In genomic region chr16:48498761-48499600, GRCh38 we compare ENCODE assay signal across 10 cellular contexts.
DNase-seq lines count a peak whose midpoint lies in the region; ATAC-seq and TF ChIP-seq lines count a peak whose summit lies in the region.
"Had no signal": no experiment of that assay in that cellular context is flagged by ENCODE, and none has a peak within 500 bp of the region (broad histone marks: within the 10 kb centered on the region; RNA-seq: fewer than 3 reads in every experiment).

No MANE protein-coding gene starts in this region.

- WGBS in liver: 31% methylated on average over 6 of the region's 6 CpGs
- 62 to 69% methylated on average over 6 of the region's 6 CpGs for WGBS in transverse colon (ENCODE audit: low coverage in 1 of 2), 2 donors

- no peaks in the 10 kb centered on the region for H3K27me3 ChIP-seq in liver (ENCODE audit: control insufficient read depth in 4 of 4, insufficient read depth in 4 of 4, low read length in 3 of 4)
- H3K27me3 ChIP-seq in transverse colon: no peaks in the 10 kb centered on the region

- H3K36me3 Mint-ChIP-seq in MCF 10A (ENCODE audit: insufficient read depth, unreplicated experiment): no peaks in the 10 kb centered on the region
- H3K36me3 Mint-ChIP-seq in T-helper 2 cell treated with Interferon-gamma antibody and Interleukin-4, amounts not matched to agents 5 μg/mL and 100 μg/mL, for 36 hours (ENCODE audit: low read depth): no peaks in the 10 kb centered on the region

- POLR2A ChIA-PET in MCF 10A (lab: Yijun Ruan, JAX): interaction anchor here (0.7 to 2.8 kb wide), 15 partner anchors 12 to 255 kb away, joined by 3 to 29 read pairs (median 4); partner anchors contain the start of genes LONP2 and SIAH1

- H3K4me1 ChIP-seq in liver (ENCODE audit: control insufficient read depth in 4 of 4, insufficient read depth in 4 of 4, low read length in 3 of 4): peaks cover 10 to 22% (median 14%) of the 10 kb centered on the region in 4 donors
- peaks cover 0 to 24% (median 6%) of the 10 kb centered on the region in 4 donors for H3K4me1 ChIP-seq in transverse colon

- peak overlapping the region; percentile 63 for H3K27ac Mint-ChIP-seq in MCF 10A (ENCODE audit: low read depth, unreplicated experiment)
- no peak overlapping the region for H3K27ac Mint-ChIP-seq in T-helper 2 cell treated with Interferon-gamma antibody and Interleukin-4, amounts not matched to agents 5 μg/mL and 100 μg/mL, for 36 hours

- H3K4me1 Mint-ChIP-seq in MCF 10A (ENCODE audit: insufficient read depth, unreplicated experiment): peaks cover 12% of the 10 kb centered on the region
- H3K4me1 Mint-ChIP-seq in T-helper 2 cell treated with Interferon-gamma antibody and Interleukin-4, amounts not matched to agents 5 μg/mL and 100 μg/mL, for 36 hours (ENCODE audit: low read depth): no peaks in the 10 kb centered on the region

- BruUV-seq in MCF 10A (replicated peaks; lab: Mats Ljungman, UMichigan): no TSS peak

- TF ChIP-seq CTCF in MCF 10A (IDR thresholded peaks at IDR 0.05; ENCODE audit: unreplicated experiment): no peak
- TF ChIP-seq CTCF in liver (IDR thresholded peaks at IDR 0.05; ENCODE audit: low read depth, low read length, missing input control): no peak
- no peak for TF ChIP-seq CTCF in transverse colon (IDR thresholded peaks at IDR 0.05)

- H3K27me3 Mint-ChIP-seq in MCF 10A (ENCODE audit: insufficient read depth, unreplicated experiment): no peaks in the 10 kb centered on the region
- H3K27me3 Mint-ChIP-seq in T-helper 2 cell treated with Interferon-gamma antibody and Interleukin-4, amounts not matched to agents 5 μg/mL and 100 μg/mL, for 36 hours (ENCODE audit: low read depth): no peaks in the 10 kb centered on the region

- H3K27ac ChIP-seq in liver (ENCODE audit: low read depth in 1 of 2, low read length in 2 of 2): peak overlapping the region; percentile 90 to 91
- peak overlapping the region; percentile 17 to 60 (median 52) for H3K27ac ChIP-seq in transverse colon

- H3K9ac ChIP-seq in liver (ENCODE audit: low read depth in 1 of 2, low read length in 2 of 2): peak overlapping the region in 1 of 2 donors; percentile 36

- CTCF ChIA-PET in MCF 10A (lab: Yijun Ruan, JAX): interaction anchor here (0.7 to 2.9 kb wide), 9 partner anchors 8 to 124 kb away, joined by 3 to 16 read pairs (median 4); no protein-coding TSS in a partner anchor

- no peak for ATAC-seq in GM19397 (IDR thresholded peaks at IDR 0.05; ENCODE audit: unreplicated experiment)

- H3K4me3 ChIP-seq in liver (ENCODE audit: low read depth in 1 of 3, low read length in 3 of 3) (no peak overlapping the region), transverse colon (no peak overlapping the region)

- no peak for TF ChIP-seq EP300 in transverse colon (IDR thresholded peaks at IDR 0.05; ENCODE audit: low read depth)

- DNase-seq in DMS53 (lab: John Stamatoyannopoulos, UW): peak; percentile 57
- no peak for DNase-seq in DMS53 treated with DMSO at 0.1 percent for 48 hours (lab: John Stamatoyannopoulos, UW; ENCODE audit: unreplicated experiment)
- DNase-seq in MCF 10A (ENCODE audit: unreplicated experiment): peak; percentile 87
- peak; percentile 44 for DNase-seq in transverse colon
- DNase-seq in NCI-H69 (lab: John Stamatoyannopoulos, UW): no peak
- no peak for DNase-seq in T-helper 2 cell treated with Interferon-gamma antibody and Interleukin-4, amounts not matched to agents 5 μg/mL and 100 μg/mL, for 36 hours (ENCODE audit: low spot score)
- DNase-seq: ACHN, NCI-H1092 treated with DMSO at 0.1 percent for 48 hours had no signal

- intact Hi-C loops in MCF 10A (cut with micrococcal nuclease): loop anchor here (5.0 kb wide), 1 partner anchor 37 kb away; no protein-coding TSS in a partner anchor
- intact Hi-C loops in transverse colon (cut with DNase I; ENCODE audit: low total_unique reads): no loop called here

- H3K4me3 Mint-ChIP-seq in MCF 10A (ENCODE audit: unreplicated experiment): peak overlapping the region; percentile 14
- no peak overlapping the region for H3K4me3 Mint-ChIP-seq in T-helper 2 cell treated with Interferon-gamma antibody and Interleukin-4, amounts not matched to agents 5 μg/mL and 100 μg/mL, for 36 hours

- in situ Hi-C loops in transverse colon (cut with MboI; ENCODE audit: low pct_ligation_motif_present in 1 of 4, low pct_unique_long_range_greater_than_20kb in 1 of 4, low sequenced_read_pairs in 3 of 4): no loop called here

- TF ChIP-seq POLR2A in transverse colon (IDR thresholded peaks at IDR 0.05): no peak

- H3K36me3 ChIP-seq in liver (ENCODE audit: control insufficient read depth in 4 of 4, insufficient read depth in 3 of 4, low read depth in 1 of 4, low read length in 3 of 4) (no peaks in the 10 kb centered on the region), transverse colon (no peaks in the 10 kb centered on the region)

- H3K9me3 ChIP-seq in liver (ENCODE audit: control insufficient read depth in 4 of 4, low read length in 3 of 4) (no peaks in the 10 kb centered on the region), transverse colon (no peaks in the 10 kb centered on the region)

- peaks cover 6% of the 10 kb centered on the region for H3K9me3 Mint-ChIP-seq in MCF 10A (ENCODE audit: unreplicated experiment)
- H3K9me3 Mint-ChIP-seq in T-helper 2 cell treated with Interferon-gamma antibody and Interleukin-4, amounts not matched to agents 5 μg/mL and 100 μg/mL, for 36 hours: no peaks in the 10 kb centered on the region

- TF ChIP-seq RAD21 in liver (IDR thresholded peaks at IDR 0.05): peak in 1 of 2 donors; percentile 15

TF ChIP-seq in liver, 16 proteins besides CTCF, POLR2A, EP300 and RAD21:
- TF ChIP-seq TAF1 (conservative IDR thresholded peaks at IDR 0.05) (no peak), ATF3 (IDR thresholded peaks at IDR 0.05) (peak; percentile 53), HNF4G (IDR thresholded peaks at IDR 0.05) (no peak), RXRA (IDR thresholded peaks at IDR 0.05) (peak; percentile 14 to 68), FOXA2 (IDR thresholded peaks at IDR 0.05) (peak; percentile 46), MAX (IDR thresholded peaks at IDR 0.05) (peak; percentile 43), REST (IDR thresholded peaks at IDR 0.05) (no peak), FOXA1 (IDR thresholded peaks at IDR 0.05) (peak; percentile 39), EGR1 (IDR thresholded peaks at IDR 0.05; ENCODE audit: low read depth in 2 of 2) (peak in 1 of 2 donors; percentile 50), ZBTB33 (IDR thresholded peaks at IDR 0.05) (peak; percentile 25), HNF4A (conservative IDR thresholded peaks at IDR 0.05) (peak; percentile 28 to 49), SP1 (IDR thresholded peaks at IDR 0.05) (no peak), YY1 (IDR thresholded peaks at IDR 0.05) (peak; percentile 24), GABPA (IDR thresholded peaks at IDR 0.05 in 1 of 2, conservative IDR thresholded peaks at IDR 0.05 in 1 of 2) (no peak), JUND (IDR thresholded peaks at IDR 0.05) (peak in 1 of 2 donors; percentile 29)

Comparison
In these comparisons a context has a peak if more than half of its experiments do, and no peak if none do; other contexts are left out.
1. DNase-seq: peak in DMS53 (single experiment), MCF 10A (single experiment) and transverse colon (single experiment); none in DMS53 treated with DMSO at 0.1 percent for 48 hours (single experiment), NCI-H69 (single experiment) and T-helper 2 cell treated with Interferon-gamma antibody and Interleukin-4, amounts not matched to agents 5 μg/mL and 100 μg/mL, for 36 hours (single experiment).